ENCODE assay signal across 8 cellular contexts in the genomic region with DNA sequence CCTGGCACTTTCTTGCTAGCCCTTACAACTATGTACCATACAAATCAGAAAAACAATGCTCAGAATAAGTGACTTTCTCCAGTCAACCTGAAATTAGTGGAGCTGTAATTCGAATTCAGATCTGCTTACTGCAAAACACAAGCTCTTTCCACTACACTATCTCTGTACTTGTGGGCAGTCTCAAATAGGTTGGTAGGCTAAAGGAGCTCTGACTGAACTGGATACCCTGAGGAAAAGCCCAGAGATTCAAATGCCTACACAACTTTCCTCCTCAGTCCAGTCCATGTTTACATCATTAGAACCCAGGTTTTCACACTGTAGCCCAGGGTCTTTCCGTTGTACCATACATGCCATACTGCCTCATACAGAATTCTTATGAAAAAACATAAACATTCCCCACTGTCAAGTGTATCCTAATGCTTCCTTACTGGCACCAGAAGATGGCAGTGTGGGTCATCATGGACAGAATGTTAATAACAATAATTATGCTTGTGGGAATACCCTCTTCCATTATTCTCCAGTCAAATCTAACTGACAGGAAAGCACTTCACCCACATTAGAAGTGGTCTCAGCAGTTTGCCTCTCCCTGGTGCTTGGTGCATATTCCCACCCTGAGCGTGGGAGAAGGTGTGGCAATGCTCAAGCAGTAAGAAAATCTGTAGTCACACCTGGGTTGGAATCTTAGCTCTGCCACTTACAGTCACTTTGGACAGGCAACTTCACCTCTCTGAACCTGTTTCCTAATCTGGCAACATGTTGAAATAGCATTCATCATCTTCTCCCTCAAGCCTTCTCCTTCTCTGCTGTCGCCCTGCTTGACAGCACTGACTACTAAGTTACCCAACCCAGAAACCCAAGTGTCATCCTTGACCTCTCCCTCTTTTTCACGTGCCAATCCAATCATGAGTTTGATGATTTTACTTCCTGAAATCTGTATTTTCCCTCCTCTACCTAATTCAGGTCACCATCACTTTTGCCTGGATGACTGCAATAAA. TPM values are rescaled to one million over a fixed set of nuclear protein-coding genes. Genes with fewer than 3 reads are reported as not detected.
A peak's percentile ranks its signal among the peaks of the same experiment; 100 is the strongest.
DNase-seq lines count a peak whose midpoint lies in the region; ATAC-seq, FAIRE-seq and TF ChIP-seq lines count a peak whose summit lies in the region.

No MANE protein-coding gene starts in this region.

- H3K4me3 ChIP-seq in CD4-positive, alpha-beta memory T cell (ENCODE audit: low read length in 2 of 2), result no peak overlapping the region
- no peak overlapping the region for H3K4me3 ChIP-seq in adipocyte (ENCODE audit: low read length)
- no peak overlapping the region for H3K4me3 ChIP-seq in left ventricle myocardium inferior
- no peak overlapping the region for H3K4me3 ChIP-seq in small intestine (ENCODE audit: low read depth in 1 of 2, low read length in 2 of 2)

- H3K4me1 ChIP-seq in CD4-positive, alpha-beta memory T cell (ENCODE audit: insufficient read depth, low read length), result no peaks in the 10 kb centered on the region
- peaks cover 4% of the 10 kb centered on the region for H3K4me1 ChIP-seq in adipocyte (ENCODE audit: control insufficient read depth, insufficient read depth, low read length)
- H3K4me1 ChIP-seq in left ventricle myocardium inferior, result no peaks in the 10 kb centered on the region
- no peaks in the 10 kb centered on the region for H3K4me1 ChIP-seq in small intestine (ENCODE audit: control insufficient read depth in 2 of 2, insufficient read depth in 1 of 2, low read depth in 1 of 2, low read length in 1 of 2)

- WGBS in small intestine, 3 donors, result 27 to 39% (median 31%) methylated on average over 5 of the region's 5 CpGs

- peaks cover 10 to 17% of the 10 kb centered on the region in 2 donors for H3K27me3 Mint-ChIP-seq in CD4-positive, alpha-beta memory T cell

- no peak overlapping the region for H3K27ac Mint-ChIP-seq in CD4-positive, alpha-beta memory T cell

- POLR2A ChIA-PET in CD4-positive, alpha-beta memory T cell (lab: Charles Lee; ENCODE audit: partially characterized antibody), result interaction anchor here (1.5 kb wide), 1 partner anchor 13 kb away, joined by 9 read pairs; no protein-coding TSS in a partner anchor

- peak; percentile 77 for TF ChIP-seq CTCF in left ventricle myocardium inferior (IDR thresholded peaks at IDR 0.05; ENCODE audit: borderline replicate concordance)

- DNase-seq in CD4-positive, alpha-beta memory T cell, result peak in 4 of 5 donors; percentile 18 to 31 (median 26)
- DNase-seq in H54 (ENCODE audit: insufficient read length, low spot score) (peak; percentile 25), NCI-H446 treated with DMSO at 0.1 percent for 48 hours (lab: John Stamatoyannopoulos, UW) (peak; percentile 53), adipocyte (ENCODE audit: low read depth) (peak; percentile 84), left ventricle myocardium inferior (no peak), small intestine (peak; percentile 68), UCSD-AML1 (lab: John Stamatoyannopoulos, UW; ENCODE audit: unreplicated experiment) (no peak)

- TF ChIP-seq POLR2A in H54 (IDR thresholded peaks at IDR 0.05; ENCODE audit: low read depth, low read length), result no peak

- FAIRE-seq in H54 (lab: Jason Lieb, UNC) (peak; percentile 88), small intestine (lab: Jason Lieb, UNC) (no peak)

- H3K4me1 Mint-ChIP-seq in CD4-positive, alpha-beta memory T cell, result no peaks in the 10 kb centered on the region

- intact Hi-C loops in CD4-positive, alpha-beta memory T cell (cut with micrococcal nuclease), result loop anchor here (1.0 to 2.0 kb wide), 4 partner anchors 13 to 559 kb away; partner anchors contain the start of genes ORC1 and PRPF38A
- intact Hi-C loops in left ventricle myocardium inferior (cut with micrococcal nuclease), result loop anchor here (5.0 to 10.0 kb wide), 2 partner anchors 170 to 557 kb away; no protein-coding TSS in a partner anchor

- no peak overlapping the region for H3K9ac ChIP-seq in adipocyte (ENCODE audit: low read length)

- no peak overlapping the region for H3K4me3 Mint-ChIP-seq in CD4-positive, alpha-beta memory T cell

- CTCF ChIA-PET in CD4-positive, alpha-beta memory T cell (lab: Charles Lee; ENCODE audit: partially characterized antibody), result interaction anchor here (0.6 to 2.0 kb wide), 7 partner anchors 13 to 562 kb away, joined by 3 to 22 read pairs (median 4); no protein-coding TSS in a partner anchor

- ATAC-seq in HG03159 (IDR thresholded peaks at IDR 0.05; ENCODE audit: unreplicated experiment), result no peak

- H3K36me3 Mint-ChIP-seq in CD4-positive, alpha-beta memory T cell, result no peaks in the 10 kb centered on the region

- H3K27ac ChIP-seq in CD4-positive, alpha-beta memory T cell (ENCODE audit: low read depth, low read length), result no peak overlapping the region
- H3K27ac ChIP-seq in left ventricle myocardium inferior (replicated peaks), result no peak overlapping the region
- no peak overlapping the region for H3K27ac ChIP-seq in small intestine (ENCODE audit: low read depth in 1 of 2, low read length in 1 of 2)

- no peaks in the 10 kb centered on the region for H3K36me3 ChIP-seq in CD4-positive, alpha-beta memory T cell (ENCODE audit: insufficient read depth, low read length)
- no peaks in the 10 kb centered on the region for H3K36me3 ChIP-seq in adipocyte (ENCODE audit: control insufficient read depth, insufficient read depth, low read length, severe bottlenecking)
- H3K36me3 ChIP-seq in left ventricle myocardium inferior, result no peaks in the 10 kb centered on the region
- no peaks in the 10 kb centered on the region for H3K36me3 ChIP-seq in small intestine (ENCODE audit: control insufficient read depth in 2 of 2, insufficient read depth in 2 of 2, low read length in 2 of 2)

- no peaks in the 10 kb centered on the region for H3K9me3 Mint-ChIP-seq in CD4-positive, alpha-beta memory T cell

- no peaks in the 10 kb centered on the region for H3K9me3 ChIP-seq in CD4-positive, alpha-beta memory T cell (ENCODE audit: control insufficient read depth in 1 of 2, low read length in 2 of 2)
- H3K9me3 ChIP-seq in adipocyte (ENCODE audit: control insufficient read depth, low read length) (no peaks in the 10 kb centered on the region), left ventricle myocardium inferior (replicated peaks) (no peaks in the 10 kb centered on the region), small intestine (ENCODE audit: control insufficient read depth, low read depth) (no peaks in the 10 kb centered on the region)

- H3K27me3 ChIP-seq in CD4-positive, alpha-beta memory T cell (ENCODE audit: insufficient read depth, low read length), result no peaks in the 10 kb centered on the region
- no peaks in the 10 kb centered on the region for H3K27me3 ChIP-seq in adipocyte (replicated peaks; ENCODE audit: control insufficient read depth, insufficient read depth, low read length)
- peaks cover 31% of the 10 kb centered on the region for H3K27me3 ChIP-seq in left ventricle myocardium inferior (ENCODE audit: low read depth)
- no peaks in the 10 kb centered on the region for H3K27me3 ChIP-seq in small intestine (ENCODE audit: control insufficient read depth in 2 of 2, insufficient read depth in 2 of 2, low read length in 2 of 2)

RNA-seq across cellular contexts. Expression of gene ZFYVE9, which starts 14.4 kb away (rescaled TPM):
- 10 to 100 TPM; 11.0 to 12.8 TPM for total RNA-seq in CD4-positive, alpha-beta memory T cell
- 1 to 10 TPM in 1 of 2 donors, under 1 TPM in 1; 0.60 to 2.9 TPM for polyA plus RNA-seq in CD4-positive, alpha-beta memory T cell
- 17.9 TPM for total RNA-seq in left ventricle myocardium inferior
- 1 to 10 TPM; 3.6 to 6.3 (median 3.8) TPM for polyA plus RNA-seq in small intestine

Comparison
In these comparisons a context has a peak if more than half of its experiments do, and no peak if none do; other contexts are left out.
1. DNase-seq: peak in CD4-positive, alpha-beta memory T cell (4 of 5), H54 (single experiment), NCI-H446 treated with DMSO at 0.1 percent for 48 hours (single experiment), adipocyte (single experiment) and small intestine (single experiment); none in left ventricle myocardium inferior (single experiment) and UCSD-AML1 (single experiment).